ENCODE assay signal across 18 cellular contexts in the genomic region with DNA sequence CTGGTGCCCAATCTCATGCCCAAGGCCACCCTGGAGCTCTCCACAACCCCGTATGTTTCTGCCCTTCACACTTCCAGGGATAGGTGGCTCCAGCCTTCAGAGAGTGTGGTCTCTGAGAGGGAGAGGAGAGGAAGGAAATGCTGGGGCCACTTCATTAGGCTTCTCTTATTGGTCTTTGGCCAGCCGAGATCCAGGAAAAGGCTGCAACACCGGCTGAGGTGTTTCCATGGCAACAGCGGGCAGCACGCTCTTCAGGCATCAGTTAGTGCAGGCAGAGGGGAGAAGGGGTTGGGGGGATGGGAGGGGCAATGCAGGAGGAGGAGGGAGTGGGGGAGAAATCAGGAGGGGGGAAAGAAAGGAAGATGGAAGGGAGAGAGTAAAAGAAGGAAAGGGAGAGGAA.
DNase-seq lines count a peak whose midpoint lies in the region; ATAC-seq and TF ChIP-seq lines count a peak whose summit lies in the region.
"Had no signal": no experiment of that assay in that cellular context is flagged by ENCODE, and none has a peak within 500 bp of the region (broad histone marks: within the 10 kb centered on the region; RNA-seq: fewer than 3 reads in every experiment).

No MANE protein-coding gene starts in this region.

- no peak for ATAC-seq in Right ventricle myocardium inferior
- ATAC-seq: activated naive CD8-positive, alpha-beta T cell treated with anti-CD3 and anti-CD28 coated beads, Interleukin-2, amount 50 U/mL, for 24 hours had no signal

- intact Hi-C loops in tibial artery (cut with DNase I; ENCODE audit: low total_unique reads) (no loop called here), adrenal gland (cut with DNase I) (no loop called here), Right ventricle myocardium inferior (cut with DNase I) (no loop called here)

- H3K4me1 ChIP-seq in tibial artery (no peaks in the 10 kb centered on the region), adrenal gland (replicated peaks in 1 of 2) (no peaks in the 10 kb centered on the region)

- no peak for TF ChIP-seq POLR2A in adrenal gland (IDR thresholded peaks at IDR 0.05)

- no peak overlapping the region for H3K4me3 ChIP-seq in Jurkat, Clone E6-1 (ENCODE audit: low read length)
- H3K4me3 ChIP-seq in tibial artery = no peak overlapping the region
- H3K4me3 ChIP-seq in adrenal gland = no peak overlapping the region
- H3K4me3 ChIP-seq: GM23248 had no signal

- no peak overlapping the region for H3K27ac ChIP-seq in tibial artery
- no peak overlapping the region for H3K27ac ChIP-seq in adrenal gland
- H3K27ac ChIP-seq: brain microvascular endothelial cell, GM23248 had no signal

- no peaks in the 10 kb centered on the region for H3K36me3 ChIP-seq in tibial artery
- no peaks in the 10 kb centered on the region for H3K36me3 ChIP-seq in adrenal gland (replicated peaks in 1 of 2)
- H3K36me3 ChIP-seq: brain microvascular endothelial cell had no signal

- WGBS in adrenal gland, 4 donors = 6 to 11% (median 7%) methylated on average over 3 to 5 of the region's 5 CpGs

- H3K27me3 ChIP-seq in tibial artery (peaks cover 0 to 12% of the 10 kb centered on the region in 2 donors), adrenal gland (peaks cover 3% of the 10 kb centered on the region)
- H3K27me3 ChIP-seq: brain microvascular endothelial cell had no signal

- peaks cover 0 to 9% (median 0%) of the 10 kb centered on the region in 3 donors for H3K9me3 ChIP-seq in tibial artery
- no peaks in the 10 kb centered on the region for H3K9me3 ChIP-seq in adrenal gland (replicated peaks in 1 of 3)

- TF ChIP-seq CTCF in tibial artery (IDR thresholded peaks at IDR 0.05) (no peak), adrenal gland (IDR thresholded peaks at IDR 0.05) (no peak)

- peak; percentile 91 for DNase-seq in DMS79 (lab: John Stamatoyannopoulos, UW)
- peak; percentile 3 for DNase-seq in Jurkat, Clone E6-1 (ENCODE audit: low read depth, low spot score)
- DNase-seq in NCI-H524 (lab: John Stamatoyannopoulos, UW) = peak; percentile 80 to 86
- DNase-seq in iPS-NIHi7 (ENCODE audit: extremely low spot score) = peak; percentile 33
- no peak for DNase-seq in tibial artery
- no peak for DNase-seq in adrenal gland
- DNase-seq in Right ventricle myocardium inferior (ENCODE audit: missing footprints) = no peak
- DNase-seq: activated CD4-positive, alpha-beta memory T cell treated with anti-CD3 and anti-CD28 coated beads for 36 hours; activated CD4-positive, CD25-positive, alpha-beta regulatory T cell; activated effector memory CD4-positive, alpha-beta T cell treated with anti-CD3 and anti-CD28 coated beads, Interleukin-2, amount 50 U/mL, for 16 hours; activated naive CD8-positive, alpha-beta T cell treated with anti-CD3 and anti-CD28 coated beads, Interleukin-2, amount 50 U/mL, for 24 hours; brain microvascular endothelial cell; EL; GM23248; kidney glomerular epithelial cell; NCI-H146; stimulated activated CD4-positive, alpha-beta T cell treated with anti-CD3 and anti-CD28 coated beads, Interleukin-4, amount 100 ng/mL, for 24 hours; stimulated activated naive CD4-positive, alpha-beta T cell treated with Interleukin-2 at 50 U/mL for 16 hours had no signal

Comparison
In these comparisons a context has a peak if more than half of its experiments do, and no peak if none do; other contexts are left out.
1. DNase-seq: peak in DMS79 (single experiment), Jurkat, Clone E6-1 (single experiment), NCI-H524 (2 of 2) and iPS-NIHi7 (single experiment); none in tibial artery (0 of 2), adrenal gland (0 of 7) and Right ventricle myocardium inferior (single experiment).